ENCODE assay signal across 36 cellular contexts in the genomic region with DNA sequence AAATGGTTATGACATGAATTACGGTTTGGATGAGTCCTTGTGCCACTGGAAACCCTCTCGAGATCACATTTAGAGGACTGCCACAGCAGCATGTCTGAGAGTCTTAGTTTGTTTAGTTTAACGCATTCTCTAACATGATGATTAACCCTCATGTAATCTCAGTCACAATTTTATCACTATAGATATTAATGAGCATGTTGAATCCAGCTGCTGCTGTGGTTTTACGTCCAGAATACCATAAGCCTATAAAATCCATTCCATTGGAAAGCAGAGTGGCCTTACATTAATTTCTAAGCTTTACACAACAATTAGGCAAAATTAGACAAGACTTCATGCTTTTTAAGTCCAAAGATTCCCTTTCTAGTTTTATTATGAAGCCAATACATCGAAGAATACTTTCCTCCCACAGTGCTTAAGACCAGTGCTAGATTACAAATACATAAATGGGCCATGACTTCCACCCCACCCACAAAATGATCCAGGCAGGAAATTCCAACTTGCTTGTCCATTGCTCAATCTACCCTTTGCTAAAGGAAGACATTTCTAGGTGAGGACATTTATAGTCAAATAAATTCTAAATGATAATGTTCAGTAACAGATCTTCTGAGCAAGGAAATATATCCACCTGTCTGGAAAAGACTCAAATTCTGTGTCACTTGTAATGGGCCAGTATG. TPM values are rescaled to one million over a fixed set of nuclear protein-coding genes. Genes with fewer than 3 reads are reported as not detected.
DNase-seq lines count a peak whose midpoint lies in the region; ATAC-seq and TF ChIP-seq lines count a peak whose summit lies in the region.
"Had no signal": no experiment of that assay in that cellular context is flagged by ENCODE, and none has a peak within 500 bp of the region (broad histone marks: within the 10 kb centered on the region; RNA-seq: fewer than 3 reads in every experiment).

No MANE protein-coding gene starts in this region.

- no peaks in the 10 kb centered on the region for H3K9me3 ChIP-seq in fibroblast of lung (ENCODE audit: control insufficient read depth, insufficient read depth, low read depth, low read length)
- no peaks in the 10 kb centered on the region for H3K9me3 ChIP-seq in smooth muscle cell (replicated peaks; ENCODE audit: low read depth)
- no peaks in the 10 kb centered on the region for H3K9me3 ChIP-seq in Caco-2
- H3K9me3 ChIP-seq: ascending aorta, esophagus muscularis mucosa, left lung, SK-N-SH, spleen, testis had no signal

- H3K4me3 ChIP-seq in fibroblast of lung (replicated peaks in 1 of 4; ENCODE audit: control extremely low read depth in 1 of 4, insufficient read depth in 1 of 4, low read depth in 3 of 4, low read length in 4 of 4): no peak overlapping the region
- no peak overlapping the region for H3K4me3 ChIP-seq in smooth muscle cell
- no peak overlapping the region for H3K4me3 ChIP-seq in Caco-2 (ENCODE audit: low read depth, low read length)
- H3K4me3 ChIP-seq: ascending aorta, esophagus muscularis mucosa, left lung, neural progenitor cell, spleen, testis had no signal

- BruUV-seq in Caco-2 (replicated peaks; lab: Mats Ljungman, UMichigan): no TSS peak

- H3K36me3 ChIP-seq in fibroblast of lung (ENCODE audit: control insufficient read depth, insufficient read depth, low read length): no peaks in the 10 kb centered on the region
- no peaks in the 10 kb centered on the region for H3K36me3 ChIP-seq in smooth muscle cell (ENCODE audit: low read depth)
- no peaks in the 10 kb centered on the region for H3K36me3 ChIP-seq in Caco-2 (ENCODE audit: control insufficient read depth, insufficient read depth, low read length)
- H3K36me3 ChIP-seq: ascending aorta, esophagus muscularis mucosa, left lung, neural progenitor cell, spleen had no signal

- H3K9me3 Mint-ChIP-seq in Caco-2 (ENCODE audit: unreplicated experiment): no peaks in the 10 kb centered on the region
- H3K9me3 Mint-ChIP-seq: activated B cell treated with CpG ODN at 0.5 μM for 24 hours; activated CD4-positive, alpha-beta T cell treated with anti-CD3 and anti-CD28 coated beads, Interleukin-2, amount 10 ng/mL, durations not matched to agents 7 days and 5 days; activated naive CD8-positive, alpha-beta T cell treated with anti-CD3 and anti-CD28 coated beads, Interleukin-2, amount 10 ng/mL, durations not matched to agents 7 days and 5 days; CD4-positive, alpha-beta T cell; dendritic cell treated with granulocyte-macrophage colony-stimulating factor and Interleukin-4, amounts not matched to agents 40 ng/mL and 50 ng/mL, for 4 days; immature natural killer cell; neural progenitor cell had no signal

- H3K36me3 Mint-ChIP-seq in Caco-2 (ENCODE audit: insufficient read depth, unreplicated experiment): no peaks in the 10 kb centered on the region
- H3K36me3 Mint-ChIP-seq: neural progenitor cell had no signal

- H3K79me2 ChIP-seq in fibroblast of lung (ENCODE audit: control insufficient read depth, insufficient read depth, low read length) (no peaks in the 10 kb centered on the region), smooth muscle cell (ENCODE audit: low read depth) (no peaks in the 10 kb centered on the region)
- H3K79me2 ChIP-seq: parathyroid adenoma had no signal

- H3K9ac ChIP-seq in fibroblast of lung (ENCODE audit: insufficient read depth, low read length) (no peak overlapping the region), smooth muscle cell (ENCODE audit: low read depth) (no peak overlapping the region)
- H3K9ac ChIP-seq: neural progenitor cell, parathyroid adenoma, SK-N-SH had no signal

- H3K27ac ChIP-seq in fibroblast of lung (ENCODE audit: insufficient read depth, low read length): no peak overlapping the region
- H3K27ac ChIP-seq in smooth muscle cell (ENCODE audit: low read depth): peak overlapping the region; percentile 61
- H3K27ac ChIP-seq: 22Rv1, ascending aorta, esophagus muscularis mucosa, left lung, neural progenitor cell, parathyroid adenoma, spleen, testis had no signal

- H3F3A ChIP-seq in smooth muscle cell (ENCODE audit: low read depth): no peaks in the 10 kb centered on the region

- no peak for ATAC-seq in GM18873 (IDR thresholded peaks at IDR 0.05; ENCODE audit: low FRiP score, unreplicated experiment)
- ATAC-seq: left lung; stimulated activated naive CD8-positive, alpha-beta T cell treated with anti-CD3 and anti-CD28 coated beads, Interleukin-15, Interleukin-2, amounts not matched to agents 100 U/mL and 50 U/mL, for 24 hours had no signal

- intact Hi-C loops in Caco-2 (cut with micrococcal nuclease; ENCODE audit: unreplicated experiment): no loop called here

- H3K27me3 Mint-ChIP-seq in Caco-2 (ENCODE audit: insufficient read depth, unreplicated experiment): peaks cover 41% of the 10 kb centered on the region

- peaks cover 2% of the 10 kb centered on the region for H3K4me1 ChIP-seq in fibroblast of lung (ENCODE audit: control insufficient read depth, extremely low read depth, insufficient read depth, low read length)
- peaks cover 7% of the 10 kb centered on the region for H3K4me1 ChIP-seq in smooth muscle cell (ENCODE audit: low read depth)
- peaks cover 4% of the 10 kb centered on the region; the same call in 1 of the 2 replicates for H3K4me1 ChIP-seq in Caco-2
- H3K4me1 ChIP-seq: parathyroid adenoma had no signal

- CTCF ChIA-PET in Caco-2 (lab: Charles Lee): no interaction called here

- H3K27me3 ChIP-seq in fibroblast of lung (ENCODE audit: control insufficient read depth, insufficient read depth, low read length) (peaks cover 5% of the 10 kb centered on the region), smooth muscle cell (ENCODE audit: low read depth) (peaks cover 20% of the 10 kb centered on the region), Caco-2 (replicated peaks; ENCODE audit: control insufficient read depth, insufficient read depth, low read length) (peaks cover 7% of the 10 kb centered on the region)
- H3K27me3 ChIP-seq: ascending aorta, testis had no signal

- H4K20me1 ChIP-seq in fibroblast of lung (ENCODE audit: control insufficient read depth, extremely low read depth, insufficient read depth, low read length): no peaks in the 10 kb centered on the region
- H4K20me1 ChIP-seq in smooth muscle cell (ENCODE audit: low read depth): no peaks in the 10 kb centered on the region

- no peak overlapping the region for H2AFZ ChIP-seq in fibroblast of lung (ENCODE audit: low read length)
- no peak overlapping the region for H2AFZ ChIP-seq in smooth muscle cell (ENCODE audit: low read depth)
- H2AFZ ChIP-seq: neural progenitor cell, parathyroid adenoma had no signal

- POLR2A ChIA-PET in Caco-2 (lab: Charles Lee): no interaction called here

- peaks cover 17% of the 10 kb centered on the region for H3K4me1 Mint-ChIP-seq in Caco-2 (ENCODE audit: low read depth, unreplicated experiment)

- H3K27ac Mint-ChIP-seq in Caco-2 (ENCODE audit: unreplicated experiment): no peak overlapping the region
- H3K27ac Mint-ChIP-seq: activated B cell treated with CpG ODN at 0.5 μM for 24 hours; activated CD4-positive, alpha-beta T cell treated with anti-CD3 and anti-CD28 coated beads, Interleukin-2, amount 10 ng/mL, durations not matched to agents 7 days and 5 days; activated naive CD8-positive, alpha-beta T cell treated with anti-CD3 and anti-CD28 coated beads, Interleukin-2, amount 10 ng/mL, durations not matched to agents 7 days and 5 days; activated T-cell treated with anti-CD3 and anti-CD28 coated beads, Interleukin-2, amount 50 U/mL, for 24 hours; CD4-positive, alpha-beta T cell; dendritic cell treated with granulocyte-macrophage colony-stimulating factor and Interleukin-4, amounts not matched to agents 40 ng/mL and 50 ng/mL, for 4 days; immature natural killer cell; neural progenitor cell; T-helper 1 cell treated with Interleukin-12 subunit alpha and Interleukin-12 subunit beta and Interleukin-4 antibody, amounts not matched to agents 30 μg/mL and 1 μg/mL, for 36 hours had no signal

- 26% methylated on average over 5 of the region's 5 CpGs for WGBS in smooth muscle cell (ENCODE audit: low lambda C conversion rate)

- H3K4me2 ChIP-seq in fibroblast of lung (ENCODE audit: extremely low read depth, insufficient read depth, low read length): no peak overlapping the region
- H3K4me2 ChIP-seq in smooth muscle cell: peak overlapping the region; percentile 55
- H3K4me2 ChIP-seq: neural progenitor cell, SK-N-SH had no signal

- DNase-seq in DMS79 treated with DMSO at 0.1 percent for 48 hours (lab: John Stamatoyannopoulos, UW) (peak; percentile 24), DMS79 (lab: John Stamatoyannopoulos, UW) (no peak), NCI-H226 (peak; percentile 57), fibroblast of lung (ENCODE audit: low read depth in 2 of 2) (peak; percentile 58 to 71), smooth muscle cell (lab: John Stamatoyannopoulos, UW; ENCODE audit: unreplicated experiment) (no peak), Caco-2 (no peak), SW480 (ENCODE audit: low spot score) (no peak)
- DNase-seq: activated B cell treated with CpG ODN at 0.5 μM for 24 hours; activated CD4-positive, alpha-beta T cell treated with anti-CD3 and anti-CD28 coated beads, Interleukin-2, amount 10 ng/mL, durations not matched to agents 7 days and 5 days; activated effector memory CD4-positive, alpha-beta T cell treated with anti-CD3 and anti-CD28 coated beads, Interleukin-2, amount 50 U/mL, for 16 hours; activated naive CD8-positive, alpha-beta T cell treated with anti-CD3 and anti-CD28 coated beads, Interleukin-2, amount 10 ng/mL, durations not matched to agents 7 days and 5 days; activated T-cell treated with anti-CD3 and anti-CD28 coated beads, Interleukin-2, amount 50 U/mL, for 24 hours; CD4-positive, alpha-beta T cell; central memory CD4-positive, alpha-beta T cell; hypothalamus; immature natural killer cell; left lung; mesendoderm; NCI-H1105; NCI-H1930; NCI-H2171 treated with DMSO at 0.1 percent for 48 hours; NCI-H510A treated with DMSO at 0.1 percent for 48 hours; SK-N-SH; spleen; stimulated activated CD4-positive, alpha-beta T cell treated with anti-CD3 and anti-CD28 coated beads, Interleukin-2, amount 100 ng/mL, for 24 hours; stimulated activated naive CD8-positive, alpha-beta T cell treated with anti-CD3 and anti-CD28 coated beads, Interleukin-15, Interleukin-2, amounts not matched to agents 100 U/mL and 50 U/mL, for 24 hours; testis had no signal

- no peak for TF ChIP-seq CTCF in fibroblast of lung (conservative IDR thresholded peaks at IDR 0.05 in 1 of 2, IDR thresholded peaks at IDR 0.05 in 1 of 2; ENCODE audit: low read depth in 1 of 2, low read length in 2 of 2)
- no peak for TF ChIP-seq CTCF in smooth muscle cell (IDR thresholded peaks at IDR 0.05; ENCODE audit: borderline replicate concordance, insufficient read depth, poor library complexity, severe bottlenecking)
- no peak for TF ChIP-seq CTCF in Caco-2 (IDR thresholded peaks at IDR 0.05; ENCODE audit: insufficient read depth in 1 of 2, low read depth in 1 of 2, low read length in 1 of 2, severe bottlenecking in 1 of 2, unreplicated experiment in 1 of 2)

- no peak overlapping the region for H3K4me3 Mint-ChIP-seq in Caco-2 (ENCODE audit: unreplicated experiment)
- H3K4me3 Mint-ChIP-seq: activated B cell treated with CpG ODN at 0.5 μM for 24 hours; activated CD4-positive, alpha-beta T cell treated with anti-CD3 and anti-CD28 coated beads, Interleukin-2, amount 10 ng/mL, durations not matched to agents 7 days and 5 days; activated naive CD8-positive, alpha-beta T cell treated with anti-CD3 and anti-CD28 coated beads, Interleukin-2, amount 10 ng/mL, durations not matched to agents 7 days and 5 days; activated T-cell treated with anti-CD3 and anti-CD28 coated beads, Interleukin-2, amount 50 U/mL, for 24 hours; CD4-positive, alpha-beta T cell; dendritic cell treated with granulocyte-macrophage colony-stimulating factor and Interleukin-4, amounts not matched to agents 40 ng/mL and 50 ng/mL, for 4 days; immature natural killer cell; neural progenitor cell; T-helper 1 cell treated with Interleukin-12 subunit alpha and Interleukin-12 subunit beta and Interleukin-4 antibody, amounts not matched to agents 30 μg/mL and 1 μg/mL, for 36 hours had no signal

RNA-seq across cellular contexts. Expression of a gene that starts 3.5 kb away (rescaled TPM):
- under 0.01 and 0.17 TPM in 2 replicates for total RNA-seq in fibroblast of lung
- polyA plus RNA-seq in fibroblast of lung: 0.79 and 0.91 TPM in 2 replicates
- polyA plus RNA-seq in fibroblast of lung (2012): 0.51 and 0.54 TPM in 2 replicates
- not detected in 2 replicates for polyA minus RNA-seq in fibroblast of lung (ENCODE audit: low replicate concordance)
- 0.94 and 1.4 TPM in 2 replicates for total RNA-seq in smooth muscle cell
- 0.24 TPM in 1 of 2 replicates, not detected in the other for polyA plus RNA-seq in smooth muscle cell
- not detected in 2 replicates for total RNA-seq in Caco-2 (2022)
- total RNA-seq: activated B cell treated with CpG ODN at 0.5 μM for 24 hours; activated CD4-positive, alpha-beta T cell treated with anti-CD3 and anti-CD28 coated beads, Interleukin-2, amount 10 ng/mL, durations not matched to agents 7 days and 5 days; activated naive CD8-positive, alpha-beta T cell treated with anti-CD3 and anti-CD28 coated beads, Interleukin-2, amount 10 ng/mL, durations not matched to agents 7 days and 5 days; ascending aorta; CD4-positive, alpha-beta T cell; OCI-LY7; spleen had no signal
- polyA plus RNA-seq: immature natural killer cell, SK-N-SH had no signal

RNA-seq across cellular contexts. Expression of a gene that starts 21.9 kb away (rescaled TPM):
- total RNA-seq in fibroblast of lung (8.0 and 11.7 TPM in 2 replicates), smooth muscle cell (8.4 and 12.4 TPM in 2 replicates), Caco-2 (2022) (15.7 and 16.8 TPM in 2 replicates)
- polyA plus RNA-seq in fibroblast of lung (8.3 and 8.6 TPM in 2 replicates), smooth muscle cell (2.8 and 3.8 TPM in 2 replicates)
- 5.9 and 6.0 TPM in 2 replicates for polyA plus RNA-seq in fibroblast of lung (2012)
- 0.90 and 2.6 TPM in 2 replicates for polyA minus RNA-seq in fibroblast of lung (ENCODE audit: low replicate concordance)

Comparison
In these comparisons a context has a peak if more than half of its experiments do, and no peak if none do; other contexts are left out.
1. DNase-seq: peak in DMS79 treated with DMSO at 0.1 percent for 48 hours (single experiment), NCI-H226 (single experiment) and fibroblast of lung (2 of 2); none in DMS79 (single experiment), smooth muscle cell (single experiment), Caco-2 (0 of 2) and SW480 (single experiment).